In the genomic region with DNA sequence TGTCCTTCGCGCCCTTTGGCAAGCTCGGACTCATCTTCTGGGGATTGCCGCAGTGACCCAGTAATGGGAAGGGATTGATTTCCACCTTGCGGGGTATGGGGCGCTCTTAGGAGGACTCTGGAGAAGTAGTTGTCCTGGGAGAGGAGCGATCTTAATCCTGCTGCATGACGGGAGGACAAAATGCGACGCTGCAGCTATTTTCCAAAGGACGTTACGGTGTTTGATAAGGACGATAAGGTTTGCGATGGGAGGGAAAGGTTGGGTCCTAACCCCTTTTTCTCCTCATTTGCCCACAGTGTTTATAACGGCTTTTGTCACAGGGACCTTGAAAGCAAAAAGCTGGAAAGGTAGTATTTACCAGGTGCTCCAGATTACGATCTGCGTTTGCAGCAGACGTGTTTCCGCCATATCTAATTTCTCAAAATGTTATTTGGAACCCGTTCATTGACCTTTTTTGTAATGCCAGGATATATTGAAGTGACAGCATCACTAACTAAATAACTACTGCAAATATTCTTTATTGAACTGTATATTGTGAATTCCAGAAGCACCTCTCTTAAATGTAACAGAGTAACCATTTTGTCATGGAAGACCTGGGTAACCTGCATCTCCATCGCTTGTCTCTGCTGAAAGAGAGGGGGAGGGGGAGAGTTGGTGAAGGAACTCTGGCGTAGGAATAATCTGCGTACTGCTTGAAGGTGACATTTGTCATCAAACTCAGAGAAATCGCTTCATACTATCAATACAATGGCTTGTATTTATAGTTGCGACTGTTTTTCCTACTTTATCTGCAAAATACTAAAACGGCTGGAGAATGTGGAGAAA, we compare ENCODE assay signal across 8 cellular contexts. TPM values are rescaled to one million over a fixed set of nuclear protein-coding genes. Genes with fewer than 3 reads are reported as not detected.
DNase-seq lines count a peak whose midpoint lies in the region; ATAC-seq and TF ChIP-seq lines count a peak whose summit lies in the region.

No MANE protein-coding gene starts in this region.

- no peaks in the 10 kb centered on the region for H3K27me3 Mint-ChIP-seq in activated T-helper 17 cell treated with anti-CD3 and anti-CD28 coated beads, Interleukin-2, amount 50 U/mL, for 72 hours

- H3K27ac Mint-ChIP-seq in activated T-helper 17 cell treated with anti-CD3 and anti-CD28 coated beads, Interleukin-2, amount 50 U/mL, for 72 hours = peak overlapping the region; percentile 98

- H3K27me3 ChIP-seq in BJ (ENCODE audit: control insufficient read depth, insufficient read depth, low read length) = no peaks in the 10 kb centered on the region

- peak overlapping the region; percentile 96 for H3K4me3 Mint-ChIP-seq in activated T-helper 17 cell treated with anti-CD3 and anti-CD28 coated beads, Interleukin-2, amount 50 U/mL, for 72 hours

- H3K4me1 Mint-ChIP-seq in activated T-helper 17 cell treated with anti-CD3 and anti-CD28 coated beads, Interleukin-2, amount 50 U/mL, for 72 hours = peaks cover 34% of the 10 kb centered on the region

- no peaks in the 10 kb centered on the region for H3K36me3 ChIP-seq in BJ (ENCODE audit: control insufficient read depth, insufficient read depth, low read length)

- H3K36me3 Mint-ChIP-seq in activated T-helper 17 cell treated with anti-CD3 and anti-CD28 coated beads, Interleukin-2, amount 50 U/mL, for 72 hours (ENCODE audit: low read depth) = peaks cover 53% of the 10 kb centered on the region

- H3K9me3 Mint-ChIP-seq in activated T-helper 17 cell treated with anti-CD3 and anti-CD28 coated beads, Interleukin-2, amount 50 U/mL, for 72 hours = no peaks in the 10 kb centered on the region

- no peak for TF ChIP-seq CTCF in BJ (IDR thresholded peaks at IDR 0.05; ENCODE audit: insufficient read depth, low read depth, low read length)

- H3K4me3 ChIP-seq in BJ (ENCODE audit: low read depth, low read length) = peak overlapping the region; percentile 87
- H3K4me3 ChIP-seq in skeletal muscle cell (ENCODE audit: low read depth, low read length) = peak overlapping the region; percentile 78

- DNase-seq in BJ (ENCODE audit: low read depth) (no peak), HPDE6-E6E7 (ENCODE audit: extremely low spot score) (peak; percentile 10), left ventricle myocardium superior (no peak), skeletal muscle cell (ENCODE audit: low read depth) (no peak), NCI-H774 (lab: John Stamatoyannopoulos, UW) (no peak)
- DNase-seq in stimulated activated CD4-positive, alpha-beta T cell treated with anti-CD3 and anti-CD28 coated beads, Interleukin-4, amount 100 ng/mL, for 4 hours = no peak

- CTCF ChIA-PET in BJ (lab: Yijun Ruan, JAX) = interaction anchor here (0.8 to 1.6 kb wide), 4 partner anchors 11 to 46 kb away, joined by 3 to 5 read pairs (median 3); no protein-coding TSS in a partner anchor

- POLR2A ChIA-PET in BJ (lab: Charles Lee) = interaction anchor here (0.6 kb wide), 1 partner anchor 102 kb away, joined by 4 read pairs; no protein-coding TSS in a partner anchor

- ATAC-seq in GM19043 (IDR thresholded peaks at IDR 0.05; ENCODE audit: low read depth, unreplicated experiment) (peak; percentile 4), left ventricle myocardium superior (peak; percentile 22)
- ATAC-seq in activated T-helper 17 cell treated with anti-CD3 and anti-CD28 coated beads, Interleukin-2, amount 50 U/mL, for 72 hours (replicated peaks) = peak; percentile 5

- intact Hi-C loops in left ventricle myocardium superior (cut with micrococcal nuclease) = no loop called here

RNA-seq across cellular contexts. Expression of a gene that starts 0.6 kb away (rescaled TPM):
- polyA plus RNA-seq in BJ (2011; rRNA removed) = 166 and 233 TPM in 2 replicates
- polyA minus RNA-seq in BJ (2011; rRNA and poly(A)+ RNA removed) = 38.5 and 43.2 TPM in 2 replicates
- total RNA-seq in activated T-helper 17 cell treated with anti-CD3 and anti-CD28 coated beads, Interleukin-2, amount 50 U/mL, for 72 hours = 100 to 1,000 TPM; 183 to 226 TPM
- total RNA-seq in left ventricle myocardium superior = 1,473 TPM

RNA-seq across cellular contexts. Expression of a gene that starts 1.1 kb away (rescaled TPM):
- polyA plus RNA-seq in BJ (2011; rRNA removed) = 4.2 and 4.4 TPM in 2 replicates
- 8.2 and 11.7 TPM in 2 replicates for polyA minus RNA-seq in BJ (2011; rRNA and poly(A)+ RNA removed)
- 1 to 10 TPM; 4.8 to 9.4 TPM for total RNA-seq in activated T-helper 17 cell treated with anti-CD3 and anti-CD28 coated beads, Interleukin-2, amount 50 U/mL, for 72 hours
- 16.0 TPM for total RNA-seq in left ventricle myocardium superior
